In genomic region chr10:33204049-33204448, GRCh38 we compare ENCODE assay signal across 19 cellular contexts.
DNase-seq lines count a peak whose midpoint lies in the region; ATAC-seq and TF ChIP-seq lines count a peak whose summit lies in the region.
"Had no signal": no experiment of that assay in that cellular context is flagged by ENCODE, and none has a peak within 500 bp of the region (broad histone marks: within the 10 kb centered on the region; RNA-seq: fewer than 3 reads in every experiment).

No MANE protein-coding gene starts in this region.

- no peaks in the 10 kb centered on the region for H3K9me3 Mint-ChIP-seq in MCF 10A (ENCODE audit: unreplicated experiment)
- H3K9me3 Mint-ChIP-seq: CD4-positive, alpha-beta memory T cell; H9 had no signal

- dilution Hi-C loops in mammary epithelial cell (cut with HindIII; ENCODE audit: low sequenced_read_pairs): no loop called here

- H2AFZ ChIP-seq in mammary epithelial cell (ENCODE audit: low read depth, low read length): no peak overlapping the region

- peak; percentile 34 for ATAC-seq in Right ventricle myocardium superior (ENCODE audit: poor library complexity)
- ATAC-seq in HG02973 (IDR thresholded peaks at IDR 0.05; ENCODE audit: unreplicated experiment): no peak
- no peak for ATAC-seq in HG02763 (IDR thresholded peaks at IDR 0.05; ENCODE audit: unreplicated experiment)
- ATAC-seq: PC-3 had no signal

- no peak overlapping the region for H3K9ac ChIP-seq in mammary epithelial cell (ENCODE audit: insufficient read depth, low read length)
- H3K9ac ChIP-seq: KMS-11 had no signal

- H4K20me1 ChIP-seq in mammary epithelial cell (ENCODE audit: insufficient read depth, low read length): no peaks in the 10 kb centered on the region

- H3K36me3 Mint-ChIP-seq in MCF 10A (ENCODE audit: insufficient read depth, unreplicated experiment): peaks cover 29% of the 10 kb centered on the region
- H3K36me3 Mint-ChIP-seq: CD4-positive, alpha-beta memory T cell had no signal

- peaks cover 5% of the 10 kb centered on the region for H3K4me1 Mint-ChIP-seq in MCF 10A (ENCODE audit: insufficient read depth, unreplicated experiment)
- H3K4me1 Mint-ChIP-seq: CD4-positive, alpha-beta memory T cell had no signal

- no peak overlapping the region for H3K27ac ChIP-seq in mammary epithelial cell (ENCODE audit: insufficient read depth, low read depth, low read length)
- H3K27ac ChIP-seq: 22Rv1, KMS-11 had no signal

- no peaks in the 10 kb centered on the region for H3K27me3 ChIP-seq in mammary epithelial cell (ENCODE audit: insufficient read depth, low read length)

- no peaks in the 10 kb centered on the region for H3K9me3 ChIP-seq in mammary epithelial cell (replicated peaks; ENCODE audit: insufficient read depth, low read length)

- no peaks in the 10 kb centered on the region for H3K27me3 Mint-ChIP-seq in MCF 10A (ENCODE audit: insufficient read depth, unreplicated experiment)

- BruUV-seq in MCF 10A (replicated peaks; lab: Mats Ljungman, UMichigan) (no TSS peak), mammary epithelial cell (replicated peaks; lab: Mats Ljungman, UMichigan) (no TSS peak)

- POLR2A ChIA-PET in MCF 10A (lab: Yijun Ruan, JAX): no interaction called here

- TF ChIP-seq CTCF in MCF 10A (IDR thresholded peaks at IDR 0.05; ENCODE audit: unreplicated experiment) (no peak), mammary epithelial cell (conservative IDR thresholded peaks at IDR 0.05 in 1 of 2, IDR thresholded peaks at IDR 0.05 in 1 of 2; ENCODE audit: extremely low read depth in 1 of 2, insufficient read depth in 1 of 2, low read depth in 1 of 2, low read length in 2 of 2) (no peak)

- in situ Hi-C loops in mammary epithelial cell (cut with MboI; ENCODE audit: low sequenced_read_pairs in 2 of 2): no loop called here

- no peaks in the 10 kb centered on the region for H3K79me2 ChIP-seq in mammary epithelial cell (ENCODE audit: insufficient read depth, low read length)

- H3K4me1 ChIP-seq in mammary epithelial cell (ENCODE audit: insufficient read depth, low read length): no peaks in the 10 kb centered on the region

- no peak overlapping the region for H3K4me3 ChIP-seq in mammary epithelial cell (replicated peaks in 1 of 3; ENCODE audit: insufficient read depth in 1 of 3, low read depth in 2 of 3, low read length in 3 of 3)

- H3K36me3 ChIP-seq in mammary epithelial cell (ENCODE audit: insufficient read depth, low read length): peaks cover 59% of the 10 kb centered on the region

- no peak overlapping the region for H3K4me2 ChIP-seq in mammary epithelial cell (ENCODE audit: insufficient read depth, low read depth, low read length)
- H3K4me2 ChIP-seq: KMS-11 had no signal

- H3K4me3 Mint-ChIP-seq in MCF 10A (ENCODE audit: unreplicated experiment): no peak overlapping the region
- H3K4me3 Mint-ChIP-seq: CD4-positive, alpha-beta memory T cell; H9 had no signal

- WGBS in mammary epithelial cell (ENCODE audit: low coverage, missing lambda C conversion rate): 79% methylated on average over 6 of the region's 6 CpGs

- CTCF ChIA-PET in MCF 10A (lab: Yijun Ruan, JAX) (interaction anchor here (0.7 kb wide), 1 partner anchor 11 kb away, joined by 3 read pairs; no protein-coding TSS in a partner anchor), mammary epithelial cell (lab: Charles Lee; ENCODE audit: low non-redundant PET) (no interaction called here)

- H3K27ac Mint-ChIP-seq in MCF 10A (ENCODE audit: low read depth, unreplicated experiment): peak overlapping the region; percentile 29
- H3K27ac Mint-ChIP-seq: CD4-positive, alpha-beta memory T cell; H9 had no signal

- DNase-seq in MCF 10A (ENCODE audit: unreplicated experiment) (no peak), mammary epithelial cell (no peak), Right ventricle myocardium superior (no peak), kidney tubule cell (ENCODE audit: low spot score) (peak; percentile 47), ureter (ENCODE audit: low spot score) (peak; percentile 27), amniotic stem cell (lab: John Stamatoyannopoulos, UW) (no peak)
- DNase-seq: CD4-positive, alpha-beta memory T cell; DMS79; H9; NCI-H1092; NCI-H146; NCI-H2081; NCI-H510A treated with DMSO at 0.1 percent for 48 hours; NCI-H82; PC-3 had no signal

- intact Hi-C loops in MCF 10A (cut with micrococcal nuclease) (no loop called here), mammary epithelial cell (cut with micrococcal nuclease) (no loop called here), Right ventricle myocardium superior (cut with DNase I) (no loop called here)

Comparison
In these comparisons a context has a peak if more than half of its experiments do, and no peak if none do; other contexts are left out.
1. DNase-seq: peak in kidney tubule cell (single experiment) and ureter (single experiment); none in MCF 10A (single experiment), mammary epithelial cell (single experiment), Right ventricle myocardium superior (single experiment) and amniotic stem cell (single experiment).